In the genomic region with DNA sequence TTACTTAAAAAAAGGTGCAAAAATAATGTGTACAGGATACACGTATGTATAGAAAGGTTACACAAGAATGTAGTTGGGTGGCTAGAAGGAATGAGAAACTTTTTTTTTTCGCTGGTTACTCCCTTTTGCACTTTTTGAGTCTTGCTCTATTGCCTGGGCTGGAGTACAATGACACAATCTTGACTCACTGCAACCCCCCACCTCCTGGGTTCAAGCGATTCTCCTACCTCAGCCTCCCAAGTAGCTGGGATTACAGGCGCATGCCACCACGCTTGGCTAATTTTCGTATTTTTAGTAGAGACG, we compare ENCODE assay signal across 26 cellular contexts.
"Had no signal": no experiment of that assay in that cellular context is flagged by ENCODE, and none has a peak within 500 bp of the region (broad histone marks: within the 10 kb centered on the region; RNA-seq: fewer than 3 reads in every experiment).

No MANE protein-coding gene starts in this region.

- H3K27me3 Mint-ChIP-seq: activated CD4-positive, alpha-beta memory T cell treated with anti-CD3 and anti-CD28 coated beads, Interleukin-2, amount 10 ng/mL, durations not matched to agents 7 days and 5 days; activated CD8-positive, alpha-beta memory T cell treated with anti-CD3 and anti-CD28 coated beads, Interleukin-2, amount 10 ng/mL, durations not matched to agents 7 days and 5 days; activated naive CD4-positive, alpha-beta T cell treated with anti-CD3 and anti-CD28 coated beads, Interleukin-2, amount 10 ng/mL, durations not matched to agents 7 days and 5 days; activated naive CD8-positive, alpha-beta T cell treated with anti-CD3 and anti-CD28 coated beads, Interleukin-2, amount 50 U/mL, for 24 hours; central memory CD8-positive, alpha-beta T cell; stimulated activated naive B cell treated with anti-CD40 and anti-IgM and Interleukin-4, amounts not matched to agents 10 μg/mL and 1 μg/mL and 100 μg/mL, for 72 hours had no signal

- H3K27ac Mint-ChIP-seq: activated CD4-positive, alpha-beta memory T cell treated with anti-CD3 and anti-CD28 coated beads, Interleukin-2, amount 10 ng/mL, durations not matched to agents 7 days and 5 days; activated CD8-positive, alpha-beta memory T cell treated with anti-CD3 and anti-CD28 coated beads, Interleukin-2, amount 10 ng/mL, durations not matched to agents 7 days and 5 days; activated naive CD4-positive, alpha-beta T cell treated with anti-CD3 and anti-CD28 coated beads, Interleukin-2, amount 10 ng/mL, durations not matched to agents 7 days and 5 days; nephron; stimulated activated naive B cell treated with anti-CD40 and anti-IgM and Interleukin-4, amounts not matched to agents 10 μg/mL and 1 μg/mL and 100 μg/mL, for 72 hours; WTC11 had no signal

- H3K9me3 Mint-ChIP-seq: activated naive CD4-positive, alpha-beta T cell treated with anti-CD3 and anti-CD28 coated beads, Interleukin-2, amount 10 ng/mL, durations not matched to agents 7 days and 5 days; activated naive CD8-positive, alpha-beta T cell treated with anti-CD3 and anti-CD28 coated beads, Interleukin-2, amount 50 U/mL, for 24 hours; central memory CD8-positive, alpha-beta T cell; nephron; stimulated activated naive B cell treated with anti-CD40 and anti-IgM and Interleukin-4, amounts not matched to agents 10 μg/mL and 1 μg/mL and 100 μg/mL, for 72 hours; WTC11 had no signal

- H3K27ac ChIP-seq: brain microvascular endothelial cell, coronary artery, esophagus muscularis mucosa, sigmoid colon had no signal

- H3K36me3 ChIP-seq: sigmoid colon had no signal

- H3K9me3 ChIP-seq: esophagus muscularis mucosa, sigmoid colon had no signal

- H3K4me3 Mint-ChIP-seq: activated CD4-positive, alpha-beta memory T cell treated with anti-CD3 and anti-CD28 coated beads, Interleukin-2, amount 10 ng/mL, durations not matched to agents 7 days and 5 days; activated CD8-positive, alpha-beta memory T cell treated with anti-CD3 and anti-CD28 coated beads, Interleukin-2, amount 10 ng/mL, durations not matched to agents 7 days and 5 days; activated naive CD4-positive, alpha-beta T cell treated with anti-CD3 and anti-CD28 coated beads, Interleukin-2, amount 10 ng/mL, durations not matched to agents 7 days and 5 days; activated naive CD8-positive, alpha-beta T cell treated with anti-CD3 and anti-CD28 coated beads, Interleukin-2, amount 50 U/mL, for 24 hours; central memory CD8-positive, alpha-beta T cell; nephron; stimulated activated naive B cell treated with anti-CD40 and anti-IgM and Interleukin-4, amounts not matched to agents 10 μg/mL and 1 μg/mL and 100 μg/mL, for 72 hours; WTC11 had no signal

- FAIRE-seq: kidney, TTC549 had no signal

- DNase-seq: activated CD4-positive, alpha-beta memory T cell treated with anti-CD3 and anti-CD28 coated beads, Interleukin-2, amount 10 ng/mL, durations not matched to agents 7 days and 5 days; activated CD4-positive, alpha-beta T cell treated with anti-CD3 and anti-CD28 coated beads for 4 hours; activated CD8-positive, alpha-beta memory T cell treated with anti-CD3 and anti-CD28 coated beads, Interleukin-2, amount 10 ng/mL, durations not matched to agents 7 days and 5 days; activated effector memory CD4-positive, alpha-beta T cell treated with Interleukin-2 at 50 U/mL for 16 hours; activated naive CD4-positive, alpha-beta T cell treated with anti-CD3 and anti-CD28 coated beads, Interleukin-2, amount 10 ng/mL, durations not matched to agents 7 days and 5 days; activated naive CD8-positive, alpha-beta T cell treated with anti-CD3 and anti-CD28 coated beads, Interleukin-2, amount 50 U/mL, for 24 hours; aorta; brain microvascular endothelial cell; effector CD4-positive, alpha-beta T cell; glutamatergic neuron; hypothalamus; kidney; midbrain; nucleus accumbens; posterior cingulate gyrus; sigmoid colon; stimulated activated naive B cell treated with anti-CD40 and anti-IgM and Interleukin-4, amounts not matched to agents 10 μg/mL and 1 μg/mL and 100 μg/mL, for 72 hours; SW 1271; T-helper 2 cell had no signal

- H3K4me3 ChIP-seq: coronary artery, esophagus muscularis mucosa, lung, sigmoid colon had no signal

- ATAC-seq: activated CD8-positive, alpha-beta memory T cell treated with anti-CD3 and anti-CD28 coated beads, Interleukin-2, amount 10 ng/mL, durations not matched to agents 7 days and 5 days; activated naive CD8-positive, alpha-beta T cell treated with anti-CD3 and anti-CD28 coated beads, Interleukin-2, amount 50 U/mL, for 24 hours; stimulated activated naive B cell treated with anti-CD40 and anti-IgM and Interleukin-4, amounts not matched to agents 10 μg/mL and 1 μg/mL and 100 μg/mL, for 72 hours; WTC11 had no signal

- H3K27me3 ChIP-seq: brain microvascular endothelial cell, esophagus muscularis mucosa, sigmoid colon had no signal
